Comparison of ENCODE assay signal across 8 cellular contexts in genomic region chr1:28642056-28642846, GRCh38. TPM values are rescaled to one million over a fixed set of nuclear protein-coding genes. Genes with fewer than 3 reads are reported as not detected.
DNase-seq lines count a peak whose midpoint lies in the region; ATAC-seq, FAIRE-seq and TF ChIP-seq lines count a peak whose summit lies in the region.

No MANE protein-coding gene starts in this region.

- TSS peak; percentile 68 for BruUV-seq in K562 (replicated peaks; lab: Mats Ljungman, UMichigan)

- H2AFZ ChIP-seq in K562 (ENCODE audit: low read depth, low read length), result peak overlapping the region; percentile 91

- ATAC-seq in K562, result peak; percentile 38

- H3K36me3 ChIP-seq in BJ (ENCODE audit: control insufficient read depth, insufficient read depth, low read length) (no peaks in the 10 kb centered on the region), K562 (ENCODE audit: control insufficient read depth, insufficient read depth, low read length) (peaks cover 15% of the 10 kb centered on the region), kidney epithelial cell (ENCODE audit: control insufficient read depth, insufficient read depth, low read length) (no peaks in the 10 kb centered on the region)

- peak overlapping the region; percentile 95 for H3K27ac ChIP-seq in K562 (ENCODE audit: extremely low read depth, low read depth, low read length)

- DNase-seq in BJ (ENCODE audit: low read depth) (no peak), GM20000 (ENCODE audit: low spot score) (peak; percentile 29), LHCN-M2 (ENCODE audit: low read depth) (peak; percentile 25), K562 (ENCODE audit: extremely low read depth in 1 of 4, low spot score in 3 of 4) (peak in 2 of 4 experiments; percentile 42 to 51), kidney epithelial cell (ENCODE audit: low read depth) (no peak), stromal cell of bone marrow (ENCODE audit: low read depth) (peak; percentile 10), kidney tubule cell (ENCODE audit: low spot score) (no peak), NCI-H1105 treated with DMSO at 0.1 percent for 48 hours (lab: John Stamatoyannopoulos, UW) (no peak)

- no peaks in the 10 kb centered on the region for H4K20me1 ChIP-seq in K562 (replicated peaks; ENCODE audit: control insufficient read depth, insufficient read depth, low read length)

- TF ChIP-seq CTCF in BJ (IDR thresholded peaks at IDR 0.05; ENCODE audit: insufficient read depth, low read depth, low read length), result no peak
- TF ChIP-seq CTCF in GM20000 (IDR thresholded peaks at IDR 0.05; ENCODE audit: extremely low read depth, missing control alignments), result no peak
- no peak for TF ChIP-seq CTCF in K562 (IDR thresholded peaks at IDR 0.05 in 2 of 3, conservative IDR thresholded peaks at IDR 0.05 in 1 of 3; ENCODE audit: insufficient read depth in 2 of 3, low read depth in 1 of 3, low read length in 3 of 3)
- TF ChIP-seq CTCF in kidney epithelial cell (IDR thresholded peaks at IDR 0.05; ENCODE audit: insufficient read depth, low read length, poor library complexity, severe bottlenecking), result no peak

- WGBS in K562 (ENCODE audit: insufficient coverage, low coverage, missing lambda C conversion rate), result 1% methylated on average over 26 of the region's 26 CpGs

- peak; percentile 35 for FAIRE-seq in K562 (lab: Jason Lieb, UNC)

- H3K9me1 ChIP-seq in K562 (ENCODE audit: control insufficient read depth, insufficient read depth, low read length), result no peaks in the 10 kb centered on the region

- H3K9me3 ChIP-seq in K562 (replicated peaks; ENCODE audit: control insufficient read depth, insufficient read depth, low read depth, low read length), result no peaks in the 10 kb centered on the region

- H3K27me3 ChIP-seq in BJ (ENCODE audit: control insufficient read depth, insufficient read depth, low read length) (no peaks in the 10 kb centered on the region), K562 (ENCODE audit: control insufficient read depth in 2 of 2, insufficient read depth in 2 of 2, low read length in 2 of 2) (no peaks in the 10 kb centered on the region), kidney epithelial cell (ENCODE audit: control insufficient read depth, insufficient read depth, low read length) (no peaks in the 10 kb centered on the region)

- peak overlapping the region; percentile 94 for H3K4me2 ChIP-seq in K562 (ENCODE audit: insufficient read depth, low read length)

- TF ChIP-seq EP300 in K562 (IDR thresholded peaks at IDR 0.05; ENCODE audit: low read length), result no peak

- in situ Hi-C loops in K562 (cut with MboI), result no loop called here

- CTCF ChIA-PET in BJ (lab: Yijun Ruan, JAX) (interaction anchor here (1.0 to 4.1 kb wide), 4 partner anchors 19 to 234 kb away, joined by 3 to 16 read pairs (median 4); no protein-coding TSS in a partner anchor), K562 (lab: Yijun Ruan, JAX; ENCODE audit: low intra/inter-chr PET ratio) (interaction anchor here (1.3 kb wide), 1 partner anchor 114 kb away, joined by 8 read pairs; no protein-coding TSS in a partner anchor)

- no peak for TF ChIP-seq RAD21 in K562 (CRISPR knock-in tag; conservative IDR thresholded peaks at IDR 0.05 in 1 of 2, IDR thresholded peaks at IDR 0.05 in 1 of 2)

- TF ChIP-seq POLR2A in K562 (conservative IDR thresholded peaks at IDR 0.05), result no peak

- peaks cover 28 to 37% of the 10 kb centered on the region in 2 experiments; a peak in 4 of 5 replicates for H3K4me1 ChIP-seq in K562 (replicated peaks in 1 of 2; ENCODE audit: control insufficient read depth in 2 of 2, insufficient read depth in 2 of 2, low read length in 2 of 2)

- intact Hi-C loops in K562 (cut with micrococcal nuclease), result loop anchor here (1.0 to 10.0 kb wide), 3 partner anchors 60 to 543 kb away; partner anchors contain the start of genes ATP5IF1, DNAJC8 and SRSF4

- H3K4me3 ChIP-seq in BJ (ENCODE audit: low read depth, low read length) (peak overlapping the region; percentile 71), K562 (peak overlapping the region; percentile 79), kidney epithelial cell (ENCODE audit: low read depth, low read length) (peak overlapping the region; percentile 79)

- peak overlapping the region; percentile 95 to 96 for H3K9ac ChIP-seq in K562 (ENCODE audit: insufficient read depth in 1 of 2, low read depth in 2 of 2, low read length in 2 of 2)

- POLR2A ChIA-PET in BJ (lab: Charles Lee) (interaction anchor here (0.6 to 0.8 kb wide), 2 partner anchors 236 to 245 kb away, joined by 3 read pairs; no protein-coding TSS in a partner anchor), K562 (lab: Yijun Ruan, JAX) (interaction anchor here (0.6 to 5.8 kb wide), 29 partner anchors 11 to 1229 kb away, joined by 3 to 66 read pairs (median 4); partner anchors contain the start of genes GMEB1 and YTHDF2)

- H3K79me2 ChIP-seq in K562 (ENCODE audit: control insufficient read depth, insufficient read depth, low read length), result peaks cover 56% of the 10 kb centered on the region

RNA-seq across cellular contexts. Expression of gene TAF12, which starts 0.6 kb away (rescaled TPM):
- 31.8 and 46.8 TPM in 2 replicates for polyA plus RNA-seq in BJ (2011; rRNA removed)
- polyA minus RNA-seq in BJ (2011; rRNA and poly(A)+ RNA removed), result 8.8 and 12.2 TPM in 2 replicates
- 32.5 and 43.7 TPM in 2 replicates for total RNA-seq in LHCN-M2 (2014; rRNA removed)
- polyA plus RNA-seq in LHCN-M2 (2012), result 34.1 TPM
- 24.0 and 25.4 TPM in 2 replicates for total RNA-seq in K562 (2011; cell fraction: chromatin; rRNA removed; ENCODE audit: low replicate concordance)
- 18.0 and 20.3 TPM in 2 replicates for total RNA-seq in K562 (2011; cell fraction: nucleolus; rRNA removed)
- total RNA-seq in K562 (2011; cell fraction: nucleoplasm; rRNA removed), result 27.7 and 36.2 TPM in 2 replicates
- total RNA-seq in K562 (2014; rRNA removed), result 49.6 and 49.9 TPM in 2 replicates
- 43.2 and 46.4 TPM in 2 replicates for total RNA-seq in K562 (2014; rRNA removed; fragmentation: Illumina TruSeq; extraction: Trizol)
- total RNA-seq in K562 (2015; rRNA removed; fragmentation: Illumina TruSeq; extraction: Trizol), result 43.4 and 45.1 TPM in 2 replicates
- 31.6 and 33.3 TPM in 2 replicates for total RNA-seq in K562 (2021)
- polyA plus RNA-seq in K562 (2011; rRNA removed), result 64.1 and 69.3 TPM in 2 replicates
- polyA plus RNA-seq in K562 (2011; cell fraction: cytosol; rRNA removed), result 30.6 and 50.2 TPM in 2 replicates
- polyA plus RNA-seq in K562 (2011; cell fraction: nucleus; rRNA removed), result 17.4 and 29.2 TPM in 2 replicates
- polyA plus RNA-seq in K562 (2012), result 42.8 and 59.6 TPM in 2 replicates
- polyA plus RNA-seq in K562 (2014; fragmentation: Illumina TruSeq; extraction: Trizol), result 44.2 and 53.0 TPM in 2 replicates
- 10 to 100 TPM; 77.8 to 89.0 TPM for polyA plus RNA-seq in K562 (2014; fragmentation: Nextera tagmentation; extraction: Ambion mirVana)
- 50.5 and 68.4 TPM in 2 replicates for polyA plus RNA-seq in K562 (2014; rRNA removed)
- 46.5 and 54.0 TPM in 2 replicates for polyA minus RNA-seq in K562 (2011; rRNA and poly(A)+ RNA removed)
- 8.3 and 15.7 TPM in 2 replicates for polyA minus RNA-seq in K562 (2011; cell fraction: cytosol; rRNA and poly(A)+ RNA removed)
- polyA minus RNA-seq in K562 (2011; cell fraction: nucleus; rRNA and poly(A)+ RNA removed), result 7.0 and 14.2 TPM in 2 replicates
- 22.4 and 24.6 TPM in 2 replicates for total RNA-seq in kidney epithelial cell

RNA-seq across cellular contexts. Expression of gene RNU11, which starts 6.1 kb away (rescaled TPM):
- polyA plus RNA-seq in BJ (2011; rRNA removed) (not detected in 2 replicates), K562 (2011; rRNA removed) (not detected in 2 replicates), K562 (2014; fragmentation: Illumina TruSeq; extraction: Trizol) (not detected in 2 replicates), K562 (2014; fragmentation: Nextera tagmentation; extraction: Ambion mirVana) (not detected), K562 (2014; rRNA removed) (not detected in 2 replicates)
- polyA minus RNA-seq in BJ (2011; rRNA and poly(A)+ RNA removed), result not detected in 2 replicates
- total RNA-seq in LHCN-M2 (2014; rRNA removed) (not detected in 2 replicates), K562 (2014; rRNA removed) (not detected in 2 replicates), K562 (2014; rRNA removed; fragmentation: Illumina TruSeq; extraction: Trizol) (not detected in 2 replicates), K562 (2015; rRNA removed; fragmentation: Illumina TruSeq; extraction: Trizol) (not detected in 2 replicates), K562 (2021) (not detected in 2 replicates), kidney epithelial cell (not detected in 2 replicates)
- not detected for polyA plus RNA-seq in LHCN-M2 (2012)
- not detected in 2 replicates for total RNA-seq in K562 (2011; cell fraction: chromatin; rRNA removed; ENCODE audit: low replicate concordance)
- total RNA-seq in K562 (2011; cell fraction: nucleolus; rRNA removed), result not detected in 2 replicates
- not detected in 2 replicates for total RNA-seq in K562 (2011; cell fraction: nucleoplasm; rRNA removed)
- not detected in 2 replicates for polyA plus RNA-seq in K562 (2011; cell fraction: cytosol; rRNA removed)
- under 0.01 TPM in 1 of 2 replicates, not detected in the other for polyA plus RNA-seq in K562 (2011; cell fraction: nucleus; rRNA removed)
- polyA plus RNA-seq in K562 (2012), result not detected in 2 replicates
- polyA minus RNA-seq in K562 (2011; rRNA and poly(A)+ RNA removed), result not detected in 2 replicates
- polyA minus RNA-seq in K562 (2011; cell fraction: cytosol; rRNA and poly(A)+ RNA removed), result 413 and 1,241 TPM in 2 replicates
- polyA minus RNA-seq in K562 (2011; cell fraction: nucleus; rRNA and poly(A)+ RNA removed), result not detected in 2 replicates

RNA-seq across cellular contexts. Expression of gene GMEB1, which starts 26.3 kb away (rescaled TPM):
- polyA plus RNA-seq in BJ (2011; rRNA removed) (5.0 and 6.6 TPM in 2 replicates), K562 (2011; rRNA removed) (7.3 and 7.7 TPM in 2 replicates), K562 (2014; fragmentation: Illumina TruSeq; extraction: Trizol) (14.6 and 17.5 TPM in 2 replicates), K562 (2014; fragmentation: Nextera tagmentation; extraction: Ambion mirVana) (1 to 10 TPM; 8.5 TPM), K562 (2014; rRNA removed) (8.2 and 9.1 TPM in 2 replicates)
- polyA minus RNA-seq in BJ (2011; rRNA and poly(A)+ RNA removed), result 7.5 and 8.9 TPM in 2 replicates
- total RNA-seq in LHCN-M2 (2014; rRNA removed) (8.5 and 8.7 TPM in 2 replicates), K562 (2014; rRNA removed) (6.6 and 7.3 TPM in 2 replicates), K562 (2014; rRNA removed; fragmentation: Illumina TruSeq; extraction: Trizol) (11.1 TPM in 2 replicates), K562 (2015; rRNA removed; fragmentation: Illumina TruSeq; extraction: Trizol) (7.9 and 8.4 TPM in 2 replicates), K562 (2021) (15.1 and 17.4 TPM in 2 replicates), kidney epithelial cell (9.9 and 11.8 TPM in 2 replicates)
- 6.8 TPM for polyA plus RNA-seq in LHCN-M2 (2012)
- total RNA-seq in K562 (2011; cell fraction: chromatin; rRNA removed; ENCODE audit: low replicate concordance), result 15.9 and 16.7 TPM in 2 replicates
- 5.8 and 6.7 TPM in 2 replicates for total RNA-seq in K562 (2011; cell fraction: nucleolus; rRNA removed)
- total RNA-seq in K562 (2011; cell fraction: nucleoplasm; rRNA removed), result 8.4 and 11.2 TPM in 2 replicates
- polyA plus RNA-seq in K562 (2011; cell fraction: cytosol; rRNA removed), result 6.6 and 8.4 TPM in 2 replicates
- 6.8 and 7.8 TPM in 2 replicates for polyA plus RNA-seq in K562 (2011; cell fraction: nucleus; rRNA removed)
- polyA plus RNA-seq in K562 (2012), result 10.5 and 10.8 TPM in 2 replicates
- 15.7 and 17.1 TPM in 2 replicates for polyA minus RNA-seq in K562 (2011; rRNA and poly(A)+ RNA removed)
- polyA minus RNA-seq in K562 (2011; cell fraction: cytosol; rRNA and poly(A)+ RNA removed), result 8.1 and 9.6 TPM in 2 replicates
- 1.8 and 5.2 TPM in 2 replicates for polyA minus RNA-seq in K562 (2011; cell fraction: nucleus; rRNA and poly(A)+ RNA removed)

RNA-seq across cellular contexts. Expression of gene RAB42, which starts 50.2 kb away (rescaled TPM):
- polyA plus RNA-seq in BJ (2011; rRNA removed), result 2.0 and 2.8 TPM in 2 replicates
- 0.87 and 1.5 TPM in 2 replicates for polyA minus RNA-seq in BJ (2011; rRNA and poly(A)+ RNA removed)
- total RNA-seq in LHCN-M2 (2014; rRNA removed), result 1.6 and 3.0 TPM in 2 replicates
- polyA plus RNA-seq in LHCN-M2 (2012), result 1.6 TPM
- not detected in 2 replicates for total RNA-seq in K562 (2011; cell fraction: chromatin; rRNA removed; ENCODE audit: low replicate concordance)
- total RNA-seq in K562 (2011; cell fraction: nucleolus; rRNA removed), result not detected in 2 replicates
- not detected in 2 replicates for total RNA-seq in K562 (2011; cell fraction: nucleoplasm; rRNA removed)
- 0.14 TPM in 1 of 2 replicates, not detected in the other for total RNA-seq in K562 (2014; rRNA removed)
- total RNA-seq in K562 (2014; rRNA removed; fragmentation: Illumina TruSeq; extraction: Trizol), result not detected in 2 replicates
- 0.07 and 0.15 TPM in 2 replicates for total RNA-seq in K562 (2015; rRNA removed; fragmentation: Illumina TruSeq; extraction: Trizol)
- not detected in 2 replicates for total RNA-seq in K562 (2021)
- polyA plus RNA-seq in K562 (2011; rRNA removed), result 0.12 TPM in 1 of 2 replicates, not detected in the other
- polyA plus RNA-seq in K562 (2011; cell fraction: cytosol; rRNA removed), result 0.15 and 0.24 TPM in 2 replicates
- polyA plus RNA-seq in K562 (2011; cell fraction: nucleus; rRNA removed), result 0.20 TPM in 1 of 2 replicates, not detected in the other
- polyA plus RNA-seq in K562 (2012), result 0.14 and 0.18 TPM in 2 replicates
- polyA plus RNA-seq in K562 (2014; fragmentation: Illumina TruSeq; extraction: Trizol), result not detected in 2 replicates
- polyA plus RNA-seq in K562 (2014; fragmentation: Nextera tagmentation; extraction: Ambion mirVana), result not detected
- 0.05 and 0.12 TPM in 2 replicates for polyA plus RNA-seq in K562 (2014; rRNA removed)
- polyA minus RNA-seq in K562 (2011; rRNA and poly(A)+ RNA removed), result not detected in 2 replicates
- polyA minus RNA-seq in K562 (2011; cell fraction: cytosol; rRNA and poly(A)+ RNA removed), result not detected in 2 replicates
- not detected in 2 replicates for polyA minus RNA-seq in K562 (2011; cell fraction: nucleus; rRNA and poly(A)+ RNA removed)
- 9.6 and 13.5 TPM in 2 replicates for total RNA-seq in kidney epithelial cell

Comparison
In these comparisons a context has a peak if more than half of its experiments do, and no peak if none do; other contexts are left out.
1. DNase-seq: peak in GM20000 (single experiment), LHCN-M2 (single experiment) and stromal cell of bone marrow (single experiment); none in BJ (single experiment), kidney epithelial cell (single experiment), kidney tubule cell (single experiment) and NCI-H1105 treated with DMSO at 0.1 percent for 48 hours (single experiment).
2. Peak in every context shown above with its lines, with median percentiles within 50 percentile points of each other: H3K4me3 ChIP-seq.